ENCODE assay signal across 8 cellular contexts in genomic region chr1:42319128-42319851, GRCh38. TPM values are rescaled to one million over a fixed set of nuclear protein-coding genes. Genes with fewer than 3 reads are reported as not detected.
DNase-seq lines count a peak whose midpoint lies in the region; ATAC-seq and TF ChIP-seq lines count a peak whose summit lies in the region.

No MANE protein-coding gene starts in this region.

- H3K27me3 ChIP-seq in layer of hippocampus (ENCODE audit: control insufficient read depth, insufficient read depth, low read length): no peaks in the 10 kb centered on the region
- no peaks in the 10 kb centered on the region for H3K27me3 ChIP-seq in transverse colon

- ATAC-seq in HG03342 (IDR thresholded peaks at IDR 0.05; ENCODE audit: unreplicated experiment): no peak

- H3K36me3 ChIP-seq in transverse colon: no peaks in the 10 kb centered on the region

- H3K27ac ChIP-seq in layer of hippocampus (ENCODE audit: low read depth, low read length) (peak overlapping the region; percentile 8), transverse colon (peak overlapping the region; percentile 45 to 58 (median 50))

- intact Hi-C loops in activated naive CD4-positive, alpha-beta T cell treated with anti-CD3 and anti-CD28 coated beads for 36 hours (cut with micrococcal nuclease): no loop called here
- intact Hi-C loops in transverse colon (cut with DNase I; ENCODE audit: low total_unique reads): no loop called here

- no peaks in the 10 kb centered on the region for H3K9me3 Mint-ChIP-seq in activated naive CD4-positive, alpha-beta T cell treated with anti-CD3 and anti-CD28 coated beads for 36 hours

- TF ChIP-seq POLR2A in transverse colon (IDR thresholded peaks at IDR 0.05): no peak

- H3K27me3 Mint-ChIP-seq in activated naive CD4-positive, alpha-beta T cell treated with anti-CD3 and anti-CD28 coated beads for 36 hours (ENCODE audit: low read depth): no peaks in the 10 kb centered on the region

- CTCF ChIA-PET in activated naive CD4-positive, alpha-beta T cell treated with anti-CD3 and anti-CD28 coated beads for 36 hours (lab: Charles Lee): no interaction called here

- no peak for TF ChIP-seq EP300 in transverse colon (IDR thresholded peaks at IDR 0.05; ENCODE audit: low read depth)

- H3K4me1 Mint-ChIP-seq in activated naive CD4-positive, alpha-beta T cell treated with anti-CD3 and anti-CD28 coated beads for 36 hours (ENCODE audit: low read depth): peaks cover 83% of the 10 kb centered on the region

- peaks cover 21 to 82% (median 63%) of the 10 kb centered on the region in 4 donors for H3K4me1 ChIP-seq in transverse colon

- in situ Hi-C loops in transverse colon (cut with MboI; ENCODE audit: low pct_ligation_motif_present in 1 of 4, low pct_unique_long_range_greater_than_20kb in 1 of 4, low sequenced_read_pairs in 3 of 4): no loop called here
- in situ Hi-C loops in KBM-7 (cut with MboI; ENCODE audit: low pct_unique_long_range_greater_than_20kb, low sequenced_read_pairs): no loop called here

- 39 to 46% methylated on average over 4 of the region's 4 CpGs for WGBS in transverse colon (ENCODE audit: low coverage in 1 of 2), 2 donors

- H3K27ac Mint-ChIP-seq in activated naive CD4-positive, alpha-beta T cell treated with anti-CD3 and anti-CD28 coated beads for 36 hours: peak overlapping the region; percentile 80

- H3K4me3 ChIP-seq in transverse colon: no peak overlapping the region

- no peak for TF ChIP-seq CTCF in transverse colon (IDR thresholded peaks at IDR 0.05)

- H3K4me3 Mint-ChIP-seq in activated naive CD4-positive, alpha-beta T cell treated with anti-CD3 and anti-CD28 coated beads for 36 hours: peak overlapping the region; percentile 2

- H3K36me3 Mint-ChIP-seq in activated naive CD4-positive, alpha-beta T cell treated with anti-CD3 and anti-CD28 coated beads for 36 hours (ENCODE audit: low read depth): peaks cover 5% of the 10 kb centered on the region

- no peaks in the 10 kb centered on the region for H3K9me3 ChIP-seq in transverse colon

- DNase-seq in activated naive CD4-positive, alpha-beta T cell treated with anti-CD3 and anti-CD28 coated beads for 36 hours: peak; percentile 48
- no peak for DNase-seq in activated naive CD4-positive, alpha-beta T cell treated with anti-CD3 and anti-CD28 coated beads, Interleukin-2, amount 50 U/mL, for 16 hours
- DNase-seq in astrocyte of the hippocampus (ENCODE audit: low read depth, low spot score): peak; percentile 53
- no peak for DNase-seq in transverse colon
- no peak for DNase-seq in KBM-7
- no peak for DNase-seq in stimulated activated CD4-positive, alpha-beta T cell treated with anti-CD3 and anti-CD28 coated beads, Interleukin-4, amount 100 ng/mL, for 4 hours

RNA-seq across cellular contexts. Expression of gene FOXJ3, which starts 15.7 kb away (rescaled TPM):
- 10 to 100 TPM; 35.6 to 37.2 TPM for total RNA-seq in activated naive CD4-positive, alpha-beta T cell treated with anti-CD3 and anti-CD28 coated beads for 36 hours
- total RNA-seq in transverse colon: 10 to 100 TPM; 18.5 to 62.1 (median 38.6) TPM

Comparison
In these comparisons a context has a peak if more than half of its experiments do, and no peak if none do; other contexts are left out.
1. DNase-seq: peak in activated naive CD4-positive, alpha-beta T cell treated with anti-CD3 and anti-CD28 coated beads for 36 hours (single experiment) and astrocyte of the hippocampus (single experiment); none in activated naive CD4-positive, alpha-beta T cell treated with anti-CD3 and anti-CD28 coated beads, Interleukin-2, amount 50 U/mL, for 16 hours (single experiment), transverse colon (single experiment), KBM-7 (single experiment) and stimulated activated CD4-positive, alpha-beta T cell treated with anti-CD3 and anti-CD28 coated beads, Interleukin-4, amount 100 ng/mL, for 4 hours (0 of 2).